In genomic region chr5:82987188-82987587, GRCh38 we compare ENCODE assay signal across 19 cellular contexts.
DNase-seq lines count a peak whose midpoint lies in the region; ATAC-seq, FAIRE-seq and TF ChIP-seq lines count a peak whose summit lies in the region.
"Had no signal": no experiment of that assay in that cellular context is flagged by ENCODE, and none has a peak within 500 bp of the region (broad histone marks: within the 10 kb centered on the region; RNA-seq: fewer than 3 reads in every experiment).

No MANE protein-coding gene starts in this region.

- TF ChIP-seq CTCF in HCT116 (IDR thresholded peaks at IDR 0.05 in 2 of 3, conservative IDR thresholded peaks at IDR 0.05 in 1 of 3; ENCODE audit: borderline replicate concordance in 1 of 3, insufficient read depth in 1 of 3, low read depth in 2 of 3, low read length in 2 of 3) (no peak), epithelial cell of esophagus (IDR thresholded peaks at IDR 0.05; ENCODE audit: insufficient read depth, low read depth, low read length, missing control alignments) (no peak), keratinocyte (optimal IDR thresholded peaks at IDR 0.05 in 1 of 3, IDR thresholded peaks at IDR 0.05 in 1 of 3, conservative IDR thresholded peaks at IDR 0.05 in 1 of 3; ENCODE audit: extremely low read depth in 1 of 3, insufficient read depth in 2 of 3, low read length in 3 of 3) (no peak)

- RAD21 ChIA-PET in HCT116 (lab: Charles Lee; ENCODE audit: low non-redundant PET in 1 of 2, low total read pairs in 2 of 2, uncharacterized antibody in 2 of 2, unreplicated experiment in 2 of 2) = no interaction called here

- no peak overlapping the region for H4K91ac ChIP-seq in trophoblast cell (ENCODE audit: low read depth, low read length)

- H3K18ac ChIP-seq in trophoblast cell (ENCODE audit: low read length) = no peak overlapping the region

- no peak overlapping the region for H4K12ac ChIP-seq in trophoblast cell (ENCODE audit: low read depth, low read length)

- POLR2A ChIA-PET in HCT116 (lab: Charles Lee) = no interaction called here

- no peak overlapping the region for H3K4me3 ChIP-seq in HCT116 (replicated peaks in 1 of 2; ENCODE audit: low read depth in 1 of 2, low read length in 2 of 2)
- H3K4me3 ChIP-seq in epithelial cell of esophagus (ENCODE audit: low read length) = no peak overlapping the region
- H3K4me3 ChIP-seq in keratinocyte (ENCODE audit: control insufficient read depth in 2 of 3, extremely low read depth in 1 of 3, insufficient read depth in 2 of 3, low read depth in 1 of 3, low read length in 3 of 3) = no peak overlapping the region
- no peak overlapping the region for H3K4me3 ChIP-seq in trophoblast cell (ENCODE audit: low read depth, low read length)
- H3K4me3 ChIP-seq: GM23248, HAP-1 had no signal

- H3K27ac ChIP-seq in HCT116 (ENCODE audit: low read depth, low read length) = no peak overlapping the region
- no peak overlapping the region for H3K27ac ChIP-seq in keratinocyte (ENCODE audit: control insufficient read depth, insufficient read depth, low read length)
- H3K27ac ChIP-seq in trophoblast cell (ENCODE audit: low read depth, low read length) = no peak overlapping the region
- H3K27ac ChIP-seq: GM23248, HL-60 had no signal

- no peak for FAIRE-seq in keratinocyte (lab: Jason Lieb, UNC)

- ATAC-seq in HCT116 = no peak
- no peak for ATAC-seq in GM18511 (IDR thresholded peaks at IDR 0.05; ENCODE audit: unreplicated experiment)
- no peak for ATAC-seq in GM19463 (IDR thresholded peaks at IDR 0.05; ENCODE audit: unreplicated experiment)

- H4K8ac ChIP-seq in trophoblast cell (ENCODE audit: low read depth, low read length) = no peak overlapping the region

- H4K20me1 ChIP-seq in HCT116 (ENCODE audit: insufficient read depth) = no peaks in the 10 kb centered on the region
- no peaks in the 10 kb centered on the region for H4K20me1 ChIP-seq in keratinocyte (ENCODE audit: control insufficient read depth, extremely low read depth, insufficient read depth, low read length)

- BruUV-seq in HCT116 (replicated peaks; lab: Mats Ljungman, UMichigan) = no TSS peak

- H3K4me1 ChIP-seq in HCT116 (ENCODE audit: control insufficient read depth in 1 of 2, insufficient read depth in 2 of 2, low read length in 2 of 2) (peaks cover 3 to 45% of the 10 kb centered on the region in 2 experiments; a peak in 3 of 4 replicates), keratinocyte (ENCODE audit: control insufficient read depth, extremely low read depth, insufficient read depth, low read length) (no peaks in the 10 kb centered on the region), trophoblast cell (ENCODE audit: control insufficient read depth in 1 of 2, insufficient read depth in 2 of 2, low read length in 2 of 2) (peaks cover 0 to 4% of the 10 kb centered on the region in 2 experiments)

- H3K4ac ChIP-seq in trophoblast cell (ENCODE audit: low read depth, low read length) = no peak overlapping the region

- no CpG with 5 or more reads among the region's 2 CpGs for WGBS in trophoblast cell (ENCODE audit: extremely low coverage, insufficient coverage, insufficient read length)

- DNase-seq in HCT116 (ENCODE audit: low read depth, low spot score) = no peak
- peak; percentile 84 for DNase-seq in epithelial cell of esophagus (ENCODE audit: low read depth)
- peak; percentile 11 for DNase-seq in keratinocyte (ENCODE audit: low read depth, low spot score)
- no peak for DNase-seq in trophoblast cell
- no peak for DNase-seq in central memory CD4-positive, alpha-beta T cell
- DNase-seq: ACHN; BE2C; C1 segment of cervical spinal cord; CD4-positive, CD25-positive, alpha-beta regulatory T cell; CD8-positive, alpha-beta memory T cell; DMS 273 treated with DMSO at 0.1 percent for 48 hours; DMS53; DND-41; EL; GM23248 had no signal

- H2AFZ ChIP-seq in HCT116 (ENCODE audit: low read depth, low read length, poor library complexity, severe bottlenecking) (peak overlapping the region; percentile 74), keratinocyte (ENCODE audit: control insufficient read depth, low read length) (no peak overlapping the region), trophoblast cell (ENCODE audit: insufficient read depth, low read length, poor library complexity) (no peak overlapping the region)
- H2AFZ ChIP-seq: GM23248 had no signal

- H3K9me2 ChIP-seq in HCT116 (ENCODE audit: insufficient read depth) = no peaks in the 10 kb centered on the region

- H3K4me2 ChIP-seq in HCT116 (ENCODE audit: low read length) = no peak overlapping the region
- H3K4me2 ChIP-seq in keratinocyte (ENCODE audit: control insufficient read depth, extremely low read depth, insufficient read depth, low read depth, low read length) = no peak overlapping the region
- no peak overlapping the region for H3K4me2 ChIP-seq in trophoblast cell (ENCODE audit: low read length)

- CTCF ChIA-PET in HCT116 (lab: Charles Lee) = no interaction called here

- H3K9me1 ChIP-seq in keratinocyte (ENCODE audit: control insufficient read depth, extremely low read depth, insufficient read depth, low read length) = no peaks in the 10 kb centered on the region

- H3K23ac ChIP-seq in trophoblast cell (ENCODE audit: low read length) = peak overlapping the region; percentile 42

- H3K36me3 ChIP-seq in HCT116 (ENCODE audit: control insufficient read depth in 1 of 2, insufficient read depth in 2 of 2, low read length in 2 of 2) (no peaks in the 10 kb centered on the region), keratinocyte (ENCODE audit: control insufficient read depth in 2 of 2, extremely low read depth in 1 of 2, insufficient read depth in 2 of 2, low read length in 2 of 2) (no peaks in the 10 kb centered on the region), trophoblast cell (ENCODE audit: control insufficient read depth in 1 of 2, insufficient read depth in 2 of 2, low read length in 2 of 2) (no peaks in the 10 kb centered on the region)
- H3K36me3 ChIP-seq: BE2C, HAP-1 had no signal

- no peak overlapping the region for H3K14ac ChIP-seq in trophoblast cell (ENCODE audit: low read length)

- intact Hi-C loops in HCT116 (cut with micrococcal nuclease) = no loop called here

- H3K79me1 ChIP-seq in trophoblast cell (ENCODE audit: low read length) = no peaks in the 10 kb centered on the region

- no peaks in the 10 kb centered on the region for H3K79me2 ChIP-seq in HCT116 (ENCODE audit: insufficient read depth, low read length)
- no peaks in the 10 kb centered on the region for H3K79me2 ChIP-seq in keratinocyte (ENCODE audit: control insufficient read depth, insufficient read depth, low read length)
- no peaks in the 10 kb centered on the region for H3K79me2 ChIP-seq in trophoblast cell (ENCODE audit: control insufficient read depth, insufficient read depth, low read length, poor library complexity)

- no peak overlapping the region for H3K9ac ChIP-seq in HCT116 (ENCODE audit: low read length)
- no peak overlapping the region for H3K9ac ChIP-seq in keratinocyte (ENCODE audit: control insufficient read depth, extremely low read depth, insufficient read depth, low read length)
- H3K9ac ChIP-seq in trophoblast cell (ENCODE audit: low read length) = no peak overlapping the region
- H3K9ac ChIP-seq: GM23248 had no signal

- H3K9me3 ChIP-seq in HCT116 (ENCODE audit: control insufficient read depth in 1 of 2, insufficient read depth in 1 of 2, low read depth in 1 of 2, low read length in 2 of 2) (no peaks in the 10 kb centered on the region), keratinocyte (ENCODE audit: control insufficient read depth, low read depth, low read length) (no peaks in the 10 kb centered on the region), trophoblast cell (ENCODE audit: insufficient read depth, low read depth, low read length) (no peaks in the 10 kb centered on the region)
- H3K9me3 ChIP-seq: BE2C, HAP-1 had no signal

- no peak overlapping the region for H2BK12ac ChIP-seq in trophoblast cell (ENCODE audit: low read length)

- H2AK5ac ChIP-seq in trophoblast cell (ENCODE audit: low read length) = no peak overlapping the region

- dilution Hi-C loops in keratinocyte (cut with MboI; ENCODE audit: extremely low pct_ligation_motif_present, low sequenced_read_pairs) = no loop called here

- no peak for TF ChIP-seq POLR2A in HCT116 (IDR thresholded peaks at IDR 0.05; ENCODE audit: borderline replicate concordance, extremely low read depth, insufficient read depth, insufficient read length)

- H2BK5ac ChIP-seq in trophoblast cell (ENCODE audit: low read depth, low read length, poor library complexity) = no peak overlapping the region

- H2BK120ac ChIP-seq in trophoblast cell (ENCODE audit: insufficient read depth, low read length, poor library complexity) = no peak overlapping the region

- no peak for TF ChIP-seq RAD21 in HCT116 (IDR thresholded peaks at IDR 0.05; ENCODE audit: low read depth)

- H3K27me3 ChIP-seq in HCT116 (ENCODE audit: insufficient read depth, low read length) (no peaks in the 10 kb centered on the region), keratinocyte (ENCODE audit: control insufficient read depth, extremely low read depth, insufficient read depth, low read length) (no peaks in the 10 kb centered on the region), trophoblast cell (ENCODE audit: insufficient read depth, low read length) (no peaks in the 10 kb centered on the region)
- H3K27me3 ChIP-seq: BE2C had no signal

TF ChIP-seq in HCT116, 20 proteins besides CTCF, POLR2A, EP300 and RAD21 (continues in another document):
- TF ChIP-seq ELF1 (IDR thresholded peaks at IDR 0.05; ENCODE audit: borderline replicate concordance, low read depth) = no peak
- no peak for TF ChIP-seq YY1 (IDR thresholded peaks at IDR 0.05; ENCODE audit: extremely low read depth, insufficient replicate concordance, low read depth, low read length)
- TF ChIP-seq EGR1 (IDR thresholded peaks at IDR 0.05; ENCODE audit: low read depth) = no peak
- TF ChIP-seq CEBPB (IDR thresholded peaks at IDR 0.05; ENCODE audit: low read depth) = no peak

Comparison
In these comparisons a context has a peak if more than half of its experiments do, and no peak if none do; other contexts are left out.
1. DNase-seq: peak in epithelial cell of esophagus (single experiment) and keratinocyte (single experiment); none in HCT116 (single experiment), trophoblast cell (0 of 2) and central memory CD4-positive, alpha-beta T cell (single experiment).